ENCODE assay signal across 22 cellular contexts in the genomic region with DNA sequence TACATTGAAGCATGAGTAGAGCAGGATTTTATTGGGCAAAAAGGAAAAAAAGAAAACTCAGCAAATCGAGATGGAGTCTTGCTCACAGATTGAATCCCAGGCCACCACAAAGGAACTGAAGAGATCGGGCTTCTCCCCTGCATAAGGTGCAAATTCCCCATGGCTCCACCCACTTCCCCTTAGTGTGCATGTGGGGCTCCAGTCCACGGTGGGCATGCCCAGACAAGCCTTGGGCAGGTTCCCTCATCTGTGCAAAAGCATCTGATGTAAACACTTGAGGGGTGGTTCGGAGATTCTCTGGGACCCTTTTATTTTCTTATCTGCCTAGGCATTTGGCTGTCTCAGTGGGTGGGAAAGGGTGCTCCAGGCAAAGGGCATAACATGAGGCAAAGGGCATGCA.
A peak's percentile ranks its signal among the peaks of the same experiment; 100 is the strongest.
DNase-seq lines count a peak whose midpoint lies in the region; ATAC-seq, FAIRE-seq and TF ChIP-seq lines count a peak whose summit lies in the region.
"Had no signal": no experiment of that assay in that cellular context is flagged by ENCODE, and none has a peak within 500 bp of the region (broad histone marks: within the 10 kb centered on the region; RNA-seq: fewer than 3 reads in every experiment).

No MANE protein-coding gene starts in this region.

- TF ChIP-seq RAD21 in SK-N-SH (IDR thresholded peaks at IDR 0.05; ENCODE audit: low read length): no peak

- peaks cover 31% of the 10 kb centered on the region for H3K9me3 Mint-ChIP-seq in WTC11

- TF ChIP-seq EP300 in SK-N-SH (IDR thresholded peaks at IDR 0.05; ENCODE audit: borderline replicate concordance in 1 of 2, low read depth in 1 of 2, low read length in 1 of 2): no peak

- peaks cover 34% of the 10 kb centered on the region for H3K4me1 Mint-ChIP-seq in WTC11
- H3K4me1 Mint-ChIP-seq: CD4-positive, alpha-beta memory T cell had no signal

- no peaks in the 10 kb centered on the region for H3K27me3 Mint-ChIP-seq in WTC11 (ENCODE audit: low read depth)
- H3K27me3 Mint-ChIP-seq: activated T-cell treated with anti-CD3 and anti-CD28 coated beads, Interleukin-2, amount 50 U/mL, for 24 hours; CD4-positive, alpha-beta memory T cell; natural killer cell treated with Interleukin-12 subunit alpha and Interleukin-12 subunit beta and Interleukin-15 and Interleukin-18, amount 100 ng/mL, for 72 hours; stimulated activated naive CD8-positive, alpha-beta T cell treated with anti-CD3 and anti-CD28 coated beads, Interleukin-15, Interleukin-2, amounts not matched to agents 100 ng/mL and 50 ng/mL, for 24 hours had no signal

- no peak overlapping the region for H3K4me3 Mint-ChIP-seq in WTC11
- H3K4me3 Mint-ChIP-seq: activated T-cell treated with anti-CD3 and anti-CD28 coated beads, Interleukin-2, amount 50 U/mL, for 24 hours; CD4-positive, alpha-beta memory T cell; natural killer cell treated with Interleukin-12 subunit alpha and Interleukin-12 subunit beta and Interleukin-15 and Interleukin-18, amount 100 ng/mL, for 72 hours; stimulated activated naive CD8-positive, alpha-beta T cell treated with anti-CD3 and anti-CD28 coated beads, Interleukin-15, Interleukin-2, amounts not matched to agents 100 ng/mL and 50 ng/mL, for 24 hours had no signal

- no peak for ATAC-seq in SK-N-SH treated with all-trans-retinoic acid at 6 μM for 48 hours
- ATAC-seq in WTC11: peak; percentile 59
- ATAC-seq in GM19397 (IDR thresholded peaks at IDR 0.05; ENCODE audit: unreplicated experiment): no peak
- ATAC-seq: natural killer cell treated with Interleukin-12 subunit alpha and Interleukin-12 subunit beta and Interleukin-15 and Interleukin-18, amount 100 ng/mL, for 72 hours; Right ventricle myocardium inferior had no signal

- H2BK12ac ChIP-seq in neuronal stem cell (ENCODE audit: low read length): no peak overlapping the region

- H2BK5ac ChIP-seq in neuronal stem cell (ENCODE audit: low read length): no peak overlapping the region

- H3K36me3 ChIP-seq in SK-N-SH (replicated peaks in 1 of 2; ENCODE audit: control insufficient read depth in 1 of 2, insufficient read depth in 2 of 2, low read length in 1 of 2): no peaks in the 10 kb centered on the region
- H3K36me3 ChIP-seq in HUES6 (ENCODE audit: control insufficient read depth, insufficient read depth, low read length): no peaks in the 10 kb centered on the region
- no peaks in the 10 kb centered on the region for H3K36me3 ChIP-seq in neuronal stem cell (replicated peaks in 1 of 2; ENCODE audit: control insufficient read depth in 2 of 2, insufficient read depth in 2 of 2, low read length in 2 of 2)

- no peak overlapping the region for H3K4ac ChIP-seq in neuronal stem cell (ENCODE audit: low read length)

- peaks cover 33% of the 10 kb centered on the region for H3K36me3 Mint-ChIP-seq in WTC11
- H3K36me3 Mint-ChIP-seq: CD4-positive, alpha-beta memory T cell; natural killer cell treated with Interleukin-12 subunit alpha and Interleukin-12 subunit beta and Interleukin-15 and Interleukin-18, amount 100 ng/mL, for 72 hours had no signal

- FAIRE-seq in frontal cortex (lab: Jason Lieb, UNC): no peak
- FAIRE-seq: GM19239, HTR-8/SVneo had no signal

- TF ChIP-seq CTCF in SK-N-SH (IDR thresholded peaks at IDR 0.05): no peak
- TF ChIP-seq CTCF in WTC11 (IDR thresholded peaks at IDR 0.05): no peak

- H3K4me1 ChIP-seq in SK-N-SH (ENCODE audit: control insufficient read depth in 1 of 2, insufficient read depth in 2 of 2, low read depth in 1 of 2, low read length in 1 of 2) (no peaks in the 10 kb centered on the region; a peak in 1 of 4 replicates), HUES6 (ENCODE audit: control insufficient read depth, insufficient read depth, low read length) (peaks cover 13% of the 10 kb centered on the region; the same call in 1 of the 2 replicates), neuronal stem cell (ENCODE audit: control insufficient read depth in 2 of 2, insufficient read depth in 1 of 2, low read depth in 1 of 2, low read length in 2 of 2) (no peaks in the 10 kb centered on the region)

- H3K23ac ChIP-seq in neuronal stem cell (ENCODE audit: low read depth, low read length, poor library complexity): no peak overlapping the region

- H2BK120ac ChIP-seq in neuronal stem cell (ENCODE audit: low read depth, low read length): no peak overlapping the region

- H4K8ac ChIP-seq in neuronal stem cell (ENCODE audit: low read depth, low read length): no peak overlapping the region

- H4K20me1 ChIP-seq in SK-N-SH (ENCODE audit: insufficient read depth): no peaks in the 10 kb centered on the region

- H3K9me3 ChIP-seq in SK-N-SH: no peaks in the 10 kb centered on the region
- H3K9me3 ChIP-seq in HUES6 (ENCODE audit: control insufficient read depth, insufficient read depth, low read depth, low read length): peaks cover 5% of the 10 kb centered on the region; the same call in 1 of the 2 replicates
- peaks cover 0 to 8% of the 10 kb centered on the region in 2 donors for H3K9me3 ChIP-seq in neuronal stem cell (replicated peaks in 1 of 2; ENCODE audit: control insufficient read depth in 2 of 2, insufficient read depth in 1 of 2, low read depth in 1 of 2, low read length in 2 of 2)

- H3K27me3 ChIP-seq in SK-N-SH (ENCODE audit: insufficient read depth): no peaks in the 10 kb centered on the region; the same call in 1 of the 2 replicates
- H3K27me3 ChIP-seq in HUES6 (ENCODE audit: control insufficient read depth, insufficient read depth, low read length): no peaks in the 10 kb centered on the region
- no peaks in the 10 kb centered on the region for H3K27me3 ChIP-seq in neuronal stem cell (ENCODE audit: control insufficient read depth in 3 of 3, insufficient read depth in 3 of 3, low read depth in 1 of 3, low read length in 3 of 3)

- H2AK5ac ChIP-seq in neuronal stem cell (ENCODE audit: low read depth, low read length): no peak overlapping the region

- CTCF ChIA-PET in SK-N-SH (lab: Yijun Ruan, JAX) (interaction anchor here (0.8 kb wide), 1 partner anchor 265 kb away, joined by 3 read pairs; no protein-coding TSS in a partner anchor), WTC11 (lab: Charles Lee) (interaction anchor here (0.6 to 1.0 kb wide), 2 partner anchors 20 to 229 kb away, joined by 3 to 4 read pairs; no protein-coding TSS in a partner anchor)

- no peak overlapping the region for H3K9ac ChIP-seq in SK-N-SH
- no peak overlapping the region for H3K9ac ChIP-seq in HUES6 (ENCODE audit: low read length)
- H3K9ac ChIP-seq in neuronal stem cell (ENCODE audit: low read depth, low read length, poor library complexity): no peak overlapping the region

- H2AFZ ChIP-seq in SK-N-SH (ENCODE audit: low read depth) (peak overlapping the region; percentile 29), neuronal stem cell (ENCODE audit: low read length) (peak overlapping the region; percentile 65)

- H3K9me2 ChIP-seq in SK-N-SH: no peaks in the 10 kb centered on the region

- peak overlapping the region; percentile 96 for H3K27ac Mint-ChIP-seq in WTC11
- H3K27ac Mint-ChIP-seq: activated T-cell treated with anti-CD3 and anti-CD28 coated beads, Interleukin-2, amount 50 U/mL, for 24 hours; CD4-positive, alpha-beta memory T cell; natural killer cell treated with Interleukin-12 subunit alpha and Interleukin-12 subunit beta and Interleukin-15 and Interleukin-18, amount 100 ng/mL, for 72 hours; stimulated activated naive CD8-positive, alpha-beta T cell treated with anti-CD3 and anti-CD28 coated beads, Interleukin-15, Interleukin-2, amounts not matched to agents 100 ng/mL and 50 ng/mL, for 24 hours had no signal

- H3K4me2 ChIP-seq in SK-N-SH: no peak overlapping the region
- no peak overlapping the region for H3K4me2 ChIP-seq in neuronal stem cell (ENCODE audit: insufficient read depth, low read length, poor library complexity, severe bottlenecking)

- H3K14ac ChIP-seq in neuronal stem cell (ENCODE audit: low read length): no peak overlapping the region

- H3K79me1 ChIP-seq in neuronal stem cell (ENCODE audit: low read depth, low read length): no peaks in the 10 kb centered on the region

- POLR2A ChIA-PET in SK-N-SH (lab: Yijun Ruan, JAX): no interaction called here
- POLR2A ChIA-PET in WTC11 (lab: Charles Lee): no interaction called here

- H3K18ac ChIP-seq in neuronal stem cell (ENCODE audit: low read length): no peak overlapping the region

- no peak overlapping the region for H4K91ac ChIP-seq in neuronal stem cell (ENCODE audit: low read depth, low read length, poor library complexity)

- H2BK15ac ChIP-seq in neuronal stem cell (ENCODE audit: low read length): no peak overlapping the region

- H3K27ac ChIP-seq in SK-N-SH (ENCODE audit: low read depth in 2 of 2, low read length in 1 of 2) (no peak overlapping the region), HUES6 (ENCODE audit: low read depth, low read length) (peak overlapping the region; percentile 83), neuronal stem cell (replicated peaks; ENCODE audit: low read length) (no peak overlapping the region)

- no peak overlapping the region for H3K4me3 ChIP-seq in SK-N-SH (ENCODE audit: low read depth in 2 of 2, low read length in 1 of 2)
- no peak overlapping the region for H3K4me3 ChIP-seq in HUES6 (ENCODE audit: low read depth, low read length)
- no peak overlapping the region for H3K4me3 ChIP-seq in neuronal stem cell (ENCODE audit: low read length in 2 of 2)

- DNase-seq in SK-N-SH (no peak), WTC11 (ENCODE audit: low spot score) (peak; percentile 18), neuronal stem cell (ENCODE audit: low spot score) (no peak), frontal cortex (ENCODE audit: low spot score in 2 of 2) (no peak), germinal center (ENCODE audit: low spot score) (no peak)
- DNase-seq: ACHN; activated CD4-positive, alpha-beta T cell treated with anti-CD3 and anti-CD28 coated beads, Interleukin-2, amount 50 U/mL, for 1 hour; activated T-cell treated with anti-CD3 and anti-CD28 coated beads, Interleukin-2, amount 50 U/mL, for 24 hours; caudate nucleus; CD4-positive, alpha-beta memory T cell; effector CD4-positive, alpha-beta T cell; MV-4-11; stimulated activated CD4-positive, alpha-beta T cell treated with anti-CD3 and anti-CD28 coated beads, Interleukin-12 subunit alpha, Interleukin-12 subunit beta, amount 100 ng/mL, for 4 hours; T-helper 9 cell had no signal

- no peaks in the 10 kb centered on the region for H3K79me2 ChIP-seq in SK-N-SH (ENCODE audit: insufficient read depth)

- peaks cover 4% of the 10 kb centered on the region for H3F3A ChIP-seq in SK-N-SH (replicated peaks; ENCODE audit: insufficient read depth)

- WGBS in SK-N-SH (ENCODE audit: low lambda C conversion rate): 4% methylated on average over 4 of the region's 4 CpGs
- no CpG with 5 or more reads among the region's 4 CpGs for WGBS in neuronal stem cell (ENCODE audit: extremely low coverage in 2 of 2, insufficient read length in 2 of 2, insufficient replicate concordance in 1 of 2), 2 donors

TF ChIP-seq in SK-N-SH, 30 proteins besides CTCF, POLR2A, EP300 and RAD21 (continues in another document):
- no peak for TF ChIP-seq MEF2A (IDR thresholded peaks at IDR 0.05; ENCODE audit: borderline replicate concordance, low read depth)

TF ChIP-seq in SK-N-SH treated with all-trans-retinoic acid at 6 μM for 48 hours, 23 proteins besides CTCF, POLR2A, EP300 and RAD21 (continues in another document):
- TF ChIP-seq RARB (CRISPR knock-in tag; IDR thresholded peaks at IDR 0.05): no peak
